Comparison of ENCODE assay signal across 21 cellular contexts in the genomic region with DNA sequence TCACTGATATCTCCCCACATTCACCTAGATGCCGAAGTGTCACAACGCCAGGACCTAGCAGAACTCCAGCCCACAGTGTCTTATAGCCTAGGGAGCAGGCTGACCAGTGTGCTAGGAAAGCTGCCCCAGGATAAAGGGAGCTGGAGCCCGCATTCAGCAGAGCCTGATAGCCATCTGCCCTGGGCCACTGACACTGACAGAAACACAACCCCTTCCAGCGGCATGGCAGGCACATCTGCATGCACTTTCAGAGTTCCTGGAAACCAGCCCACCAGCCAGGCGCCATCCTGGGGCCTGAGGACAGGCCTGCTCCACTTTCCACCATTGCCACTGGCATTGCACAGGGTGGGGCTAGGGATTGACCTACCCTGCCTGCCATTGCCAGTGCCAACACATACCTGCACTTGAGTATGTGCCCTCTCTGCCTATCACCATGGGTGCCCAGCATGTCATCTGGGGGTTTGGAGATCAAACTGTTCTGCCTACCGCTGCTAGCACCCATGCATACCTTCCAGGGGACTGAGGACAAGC.
"Had no signal": no experiment of that assay in that cellular context is flagged by ENCODE, and none has a peak within 500 bp of the region (broad histone marks: within the 10 kb centered on the region; RNA-seq: fewer than 3 reads in every experiment).

No MANE protein-coding gene starts in this region.

- H3K27me3 Mint-ChIP-seq: naive thymus-derived CD8-positive, alpha-beta T cell; type B pancreatic cell had no signal

- H3K27ac Mint-ChIP-seq: endodermal cell; naive thymus-derived CD8-positive, alpha-beta T cell; type B pancreatic cell had no signal

- H3K4me3 ChIP-seq: colonic mucosa, hepatocyte, mucosa of descending colon, right atrium auricular region, smooth muscle cell, stomach, uterus had no signal

- H3K9me3 Mint-ChIP-seq: endodermal cell had no signal

- DNase-seq: cerebellar nuclear complex; colonic mucosa; dermis blood vessel endothelial cell; endodermal cell; erythroblast; foreskin keratinocyte; head of caudate nucleus; kidney glomerular epithelial cell; mammary epithelial cell; mucosa of descending colon; naive thymus-derived CD8-positive, alpha-beta T cell; stimulated activated CD4-positive, alpha-beta T cell treated with anti-CD3 and anti-CD28 coated beads, Interleukin-4, amount 100 ng/mL, for 1 hour; stimulated activated naive CD4-positive, alpha-beta T cell; stomach; substantia nigra; uterus had no signal

- H3K36me3 ChIP-seq: colonic mucosa, right atrium auricular region, stomach, uterus had no signal

- FAIRE-seq: endothelial cell of umbilical vein had no signal

- H3K4me1 ChIP-seq: colonic mucosa, foreskin keratinocyte, right atrium auricular region, stomach, uterus had no signal

- H3K4me2 ChIP-seq: hepatocyte, smooth muscle cell had no signal

- ATAC-seq: foreskin keratinocyte; mucosa of descending colon; naive thymus-derived CD8-positive, alpha-beta T cell had no signal

- H3K4me3 Mint-ChIP-seq: endodermal cell; naive thymus-derived CD8-positive, alpha-beta T cell; type B pancreatic cell had no signal

- H3K9me3 ChIP-seq: colonic mucosa, mucosa of descending colon, right atrium auricular region, uterus had no signal

- H3K27ac ChIP-seq: colonic mucosa, foreskin keratinocyte, hepatocyte, right atrium auricular region, stomach, uterus had no signal

- H3K36me3 Mint-ChIP-seq: type B pancreatic cell had no signal

- H3K4me1 Mint-ChIP-seq: naive thymus-derived CD8-positive, alpha-beta T cell had no signal

- H3K27me3 ChIP-seq: colonic mucosa, foreskin keratinocyte, hepatocyte, right atrium auricular region, stomach, uterus had no signal

- H2AFZ ChIP-seq: hepatocyte had no signal
